ENCODE assay signal across 26 cellular contexts in genomic region chr7:103142494-103142893, GRCh38.
"Had no signal": no experiment of that assay in that cellular context is flagged by ENCODE, and none has a peak within 500 bp of the region (broad histone marks: within the 10 kb centered on the region; RNA-seq: fewer than 3 reads in every experiment).

No MANE protein-coding gene starts in this region.

- ATAC-seq: activated CD8-positive, alpha-beta memory T cell treated with anti-CD3 and anti-CD28 coated beads, Interleukin-2, amount 10 ng/mL, durations not matched to agents 7 days and 5 days; activated CD8-positive, alpha-beta T cell treated with anti-CD3 and anti-CD28 coated beads for 36 hours; gastroesophageal sphincter; heart left ventricle; natural killer cell treated with Interleukin-12 subunit alpha and Interleukin-12 subunit beta and Interleukin-15 and Interleukin-18, amount 100 ng/mL, for 72 hours; psoas muscle; stimulated activated naive CD8-positive, alpha-beta T cell treated with anti-CD3 and anti-CD28 coated beads, Interleukin-15, Interleukin-2, amounts not matched to agents 100 U/mL and 50 U/mL, for 24 hours; T-helper 17 cell had no signal

- H3K27me3 ChIP-seq: esophagus muscularis mucosa, gastroesophageal sphincter, heart left ventricle, neutrophil, pancreas, right atrium auricular region, thyroid gland had no signal

- H3K9me3 ChIP-seq: esophagus muscularis mucosa, gastroesophageal sphincter, heart left ventricle, neutrophil, pancreas, psoas muscle, right atrium auricular region, thyroid gland had no signal

- H3K27ac ChIP-seq: esophagus muscularis mucosa, gastroesophageal sphincter, heart left ventricle, neutrophil, psoas muscle, right atrium auricular region, thyroid gland, WERI-Rb-1 had no signal

- DNase-seq: activated CD4-positive, alpha-beta T cell treated with anti-CD3 and anti-CD28 coated beads, Interleukin-2, amount 10 ng/mL, durations not matched to agents 7 days and 5 days; activated CD4-positive, CD25-positive, alpha-beta regulatory T cell treated with anti-CD3 and anti-CD28 coated beads, Interleukin-2, amount 50 U/mL, for 72 hours; activated CD8-positive, alpha-beta memory T cell treated with anti-CD3 and anti-CD28 coated beads, Interleukin-2, amount 10 ng/mL, durations not matched to agents 7 days and 5 days; activated CD8-positive, alpha-beta T cell treated with anti-CD3 and anti-CD28 coated beads for 36 hours; activated T-cell treated with anti-CD3 and anti-CD28 coated beads for 4 hours; cortex of kidney; effector CD4-positive, alpha-beta T cell; heart left ventricle; left colon; pancreas; psoas muscle; stimulated activated CD4-positive, alpha-beta T cell treated with anti-CD3 and anti-CD28 coated beads, Interleukin-12 subunit alpha, Interleukin-12 subunit beta, amount 100 ng/mL, for 4 hours; stimulated activated CD4-positive, alpha-beta T cell treated with anti-CD3 and anti-CD28 coated beads, Interleukin-4, amount 100 ng/mL, for 4 hours; stimulated activated naive CD8-positive, alpha-beta T cell treated with anti-CD3 and anti-CD28 coated beads, Interleukin-15, Interleukin-2, amounts not matched to agents 100 U/mL and 50 U/mL, for 24 hours; substantia nigra; SW 1271; T-helper 17 cell; thyroid gland; WERI-Rb-1 had no signal

- H3K4me3 Mint-ChIP-seq: activated CD4-positive, alpha-beta T cell treated with anti-CD3 and anti-CD28 coated beads, Interleukin-2, amount 10 ng/mL, durations not matched to agents 7 days and 5 days; activated CD8-positive, alpha-beta memory T cell treated with anti-CD3 and anti-CD28 coated beads, Interleukin-2, amount 10 ng/mL, durations not matched to agents 7 days and 5 days; activated CD8-positive, alpha-beta T cell treated with anti-CD3 and anti-CD28 coated beads for 36 hours; activated T-helper 1 cell treated with anti-CD3 and anti-CD28 coated beads, Interleukin-12 subunit alpha, Interleukin-12 subunit beta, Interleukin-2, Interleukin-4 antibody, amounts not matched to agents 30 ng/mL and 10 ng/mL and 1 ng/mL, durations not matched to agents 14 hours and 24 hours and 36 hours; memory B cell; natural killer cell treated with Interleukin-12 subunit alpha and Interleukin-12 subunit beta and Interleukin-15 and Interleukin-18, amount 100 ng/mL, for 72 hours; T-helper 17 cell had no signal

- H3K9me3 Mint-ChIP-seq: activated CD4-positive, alpha-beta T cell treated with anti-CD3 and anti-CD28 coated beads, Interleukin-2, amount 10 ng/mL, durations not matched to agents 7 days and 5 days; activated T-helper 1 cell treated with anti-CD3 and anti-CD28 coated beads, Interleukin-12 subunit alpha, Interleukin-12 subunit beta, Interleukin-2, Interleukin-4 antibody, amounts not matched to agents 30 ng/mL and 10 ng/mL and 1 ng/mL, durations not matched to agents 14 hours and 24 hours and 36 hours; memory B cell; natural killer cell treated with Interleukin-12 subunit alpha and Interleukin-12 subunit beta and Interleukin-15 and Interleukin-18, amount 100 ng/mL, for 72 hours had no signal

- H3K36me3 Mint-ChIP-seq: natural killer cell treated with Interleukin-12 subunit alpha and Interleukin-12 subunit beta and Interleukin-15 and Interleukin-18, amount 100 ng/mL, for 72 hours had no signal

- H3K27me3 Mint-ChIP-seq: activated CD4-positive, alpha-beta T cell treated with anti-CD3 and anti-CD28 coated beads, Interleukin-2, amount 10 ng/mL, durations not matched to agents 7 days and 5 days; activated CD8-positive, alpha-beta memory T cell treated with anti-CD3 and anti-CD28 coated beads, Interleukin-2, amount 10 ng/mL, durations not matched to agents 7 days and 5 days; activated CD8-positive, alpha-beta T cell treated with anti-CD3 and anti-CD28 coated beads for 36 hours; memory B cell; natural killer cell treated with Interleukin-12 subunit alpha and Interleukin-12 subunit beta and Interleukin-15 and Interleukin-18, amount 100 ng/mL, for 72 hours; T-helper 17 cell had no signal

- H3K4me3 ChIP-seq: esophagus muscularis mucosa, gastroesophageal sphincter, heart left ventricle, pancreas, psoas muscle, right atrium auricular region, thyroid gland had no signal

- H3K36me3 ChIP-seq: esophagus muscularis mucosa, gastroesophageal sphincter, heart left ventricle, neutrophil, pancreas, right atrium auricular region, thyroid gland, WERI-Rb-1 had no signal

- H3K27ac Mint-ChIP-seq: activated CD4-positive, alpha-beta T cell treated with anti-CD3 and anti-CD28 coated beads, Interleukin-2, amount 10 ng/mL, durations not matched to agents 7 days and 5 days; activated CD8-positive, alpha-beta memory T cell treated with anti-CD3 and anti-CD28 coated beads, Interleukin-2, amount 10 ng/mL, durations not matched to agents 7 days and 5 days; activated CD8-positive, alpha-beta T cell treated with anti-CD3 and anti-CD28 coated beads for 36 hours; activated T-helper 1 cell treated with anti-CD3 and anti-CD28 coated beads, Interleukin-12 subunit alpha, Interleukin-12 subunit beta, Interleukin-2, Interleukin-4 antibody, amounts not matched to agents 30 ng/mL and 10 ng/mL and 1 ng/mL, durations not matched to agents 14 hours and 24 hours and 36 hours; memory B cell; natural killer cell treated with Interleukin-12 subunit alpha and Interleukin-12 subunit beta and Interleukin-15 and Interleukin-18, amount 100 ng/mL, for 72 hours; T-helper 17 cell had no signal
